Comparison of ENCODE assay signal across 28 cellular contexts in genomic region chr7:6340241-6340640, GRCh38. TPM values are rescaled to one million over a fixed set of nuclear protein-coding genes. Genes with fewer than 3 reads are reported as not detected.
DNase-seq lines count a peak whose midpoint lies in the region; ATAC-seq and TF ChIP-seq lines count a peak whose summit lies in the region.
"Had no signal": no experiment of that assay in that cellular context is flagged by ENCODE, and none has a peak within 500 bp of the region (broad histone marks: within the 10 kb centered on the region; RNA-seq: fewer than 3 reads in every experiment).

No MANE protein-coding gene starts in this region.

- TF ChIP-seq CTCF in RWPE1 (conservative IDR thresholded peaks at IDR 0.05; ENCODE audit: low read depth): no peak
- no peak for TF ChIP-seq CTCF in psoas muscle (IDR thresholded peaks at IDR 0.05)
- TF ChIP-seq CTCF in dorsolateral prefrontal cortex (IDR thresholded peaks at IDR 0.05 in 54 of 56, conservative IDR thresholded peaks at IDR 0.05 in 2 of 56; ENCODE audit: low read depth in 1 of 56, partially characterized antibody in 56 of 56): no peak

- peak overlapping the region; percentile 0; the same call in 1 of the 2 replicates for H3K27ac ChIP-seq in RWPE1
- H3K27ac ChIP-seq in psoas muscle: peak overlapping the region; percentile 87
- no peak overlapping the region for H3K27ac ChIP-seq in dorsolateral prefrontal cortex
- H3K27ac ChIP-seq: KMS-11, SK-N-MC had no signal

- H3K4me3 ChIP-seq in psoas muscle (no peak overlapping the region), dorsolateral prefrontal cortex (no peak overlapping the region)
- H3K4me3 ChIP-seq: SK-N-MC had no signal

- intact Hi-C loops in psoas muscle (cut with DNase I): no loop called here
- intact Hi-C loops in dorsolateral prefrontal cortex (cut with DNase I): no loop called here

- CTCF ChIA-PET in RWPE1 (lab: Yijun Ruan, JAX): no interaction called here

- DNase-seq in NCI-H748 (lab: John Stamatoyannopoulos, UW; ENCODE audit: unreplicated experiment) (peak; percentile 41), NCI-H748 treated with DMSO at 0.1 percent for 48 hours (lab: John Stamatoyannopoulos, UW) (no peak), RWPE1 (ENCODE audit: low spot score) (no peak), psoas muscle (peak in 1 of 2 donors; percentile 26), hypothalamus (lab: John Stamatoyannopoulos, UW) (no peak), dorsolateral prefrontal cortex (no peak)
- no peak for DNase-seq in stimulated activated naive CD4-positive, alpha-beta T cell treated with Interleukin-2 at 50 U/mL for 16 hours (lab: John Stamatoyannopoulos, UW)
- DNase-seq: 8988T; ACHN; BE2C; Calu3; GOT3; MM.1S; NCI-H1436; NCI-H187; NCI-H2081 treated with DMSO at 0.1 percent for 48 hours; NCI-H2171 treated with DMSO at 0.1 percent for 48 hours; NCI-H345; NCI-H510A treated with DMSO at 0.1 percent for 48 hours; NCI-H82; NK-92 treated with Interleukin-12 subunit alpha and Interleukin-12 subunit beta, amount 100 ng/mL, for 24 hours; PC-3; SHP77; SW 1271 had no signal

- POLR2A ChIA-PET in RWPE1 (lab: Yijun Ruan, JAX; ENCODE audit: low non-redundant PET): interaction anchor here (0.7 kb wide), 1 partner anchor 517 kb away, joined by 12 read pairs; no protein-coding TSS in a partner anchor

- WGBS in psoas muscle, 3 donors: 84 to 96% (median 93%) methylated on average over 10 of the region's 10 CpGs

- H3K27me3 ChIP-seq in psoas muscle (ENCODE audit: insufficient read depth in 3 of 3, low read length in 2 of 3) (no peaks in the 10 kb centered on the region), dorsolateral prefrontal cortex (no peaks in the 10 kb centered on the region)
- H3K27me3 ChIP-seq: BE2C had no signal

- peaks cover 17% of the 10 kb centered on the region for H3K4me1 ChIP-seq in psoas muscle
- H3K4me1 ChIP-seq: BE2C had no signal

- no peak for ATAC-seq in psoas muscle
- no peak for ATAC-seq in GM18868 (IDR thresholded peaks at IDR 0.05; ENCODE audit: unreplicated experiment)
- ATAC-seq: HCT116, PC-3 had no signal

- no peaks in the 10 kb centered on the region for H3K9me3 ChIP-seq in psoas muscle
- H3K9me3 ChIP-seq: BE2C had no signal

- H3K36me3 ChIP-seq in psoas muscle (ENCODE audit: insufficient read depth in 1 of 2, low read depth in 1 of 2): no peaks in the 10 kb centered on the region
- H3K36me3 ChIP-seq: BE2C had no signal

RNA-seq across cellular contexts. Expression of gene FAM220A, which starts 8.5 kb away (rescaled TPM):
- 10 to 100 TPM; 24.9 to 44.2 (median 32.8) TPM for total RNA-seq in psoas muscle
- polyA plus RNA-seq in psoas muscle: 100 to 1,000 TPM in 1 of 3 donors, 10 to 100 TPM in 2; 12.6 to 108 (median 31.8) TPM
- 10 to 100 TPM; 17.0 to 54.5 (median 31.2) TPM for total RNA-seq in dorsolateral prefrontal cortex

RNA-seq across cellular contexts. Expression of gene RAC1, which starts 34.1 kb away (rescaled TPM):
- total RNA-seq in psoas muscle: 100 to 1,000 TPM; 141 to 189 (median 175) TPM
- 100 to 1,000 TPM; 167 to 284 (median 238) TPM for polyA plus RNA-seq in psoas muscle
- total RNA-seq in dorsolateral prefrontal cortex: 100 to 1,000 TPM; 189 to 309 (median 248) TPM

Comparison
In these comparisons a context has a peak if more than half of its experiments do, and no peak if none do; other contexts are left out.
1. H3K27ac ChIP-seq: peak in RWPE1 (single experiment) and psoas muscle (single experiment); none in dorsolateral prefrontal cortex (0 of 59).